ENCODE assay signal across 8 cellular contexts in the genomic region with DNA sequence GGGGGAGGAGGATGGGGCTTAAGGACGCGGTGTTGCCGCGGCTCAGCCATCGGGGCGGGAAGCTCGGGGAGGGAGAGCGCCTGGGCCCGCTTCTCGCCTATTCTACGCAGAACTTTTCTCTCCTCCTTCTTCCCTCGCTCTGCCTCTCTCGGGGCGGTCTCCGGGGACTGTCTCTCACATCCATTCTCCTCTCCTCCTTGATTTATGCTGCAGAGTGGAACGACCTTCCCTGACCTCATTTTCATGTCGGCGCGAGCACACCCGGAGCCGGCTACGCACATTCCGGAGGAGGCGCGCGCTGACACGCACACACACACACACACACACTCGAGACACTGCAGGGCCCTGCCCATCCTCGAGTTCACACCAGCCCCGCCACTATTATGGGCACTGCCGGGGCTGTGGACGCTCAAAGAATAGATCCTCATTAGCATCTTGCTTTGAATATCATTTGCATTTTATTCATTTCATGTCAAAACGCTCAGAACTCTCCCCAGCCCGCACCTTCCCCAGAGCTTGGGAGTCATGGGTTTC. TPM values are rescaled to one million over a fixed set of nuclear protein-coding genes. Genes with fewer than 3 reads are reported as not detected.
DNase-seq lines count a peak whose midpoint lies in the region; ATAC-seq and TF ChIP-seq lines count a peak whose summit lies in the region.

No MANE protein-coding gene starts in this region.

- H3K27me3 ChIP-seq in brain microvascular endothelial cell (replicated peaks) (peaks cover 64% of the 10 kb centered on the region), upper lobe of left lung (peaks cover 0 to 62% (median 32%) of the 10 kb centered on the region in 4 donors)

- peak; percentile 41 for DNase-seq in stimulated activated CD4-positive, alpha-beta T cell treated with anti-CD3 and anti-CD28 coated beads, Interleukin-4, amount 100 ng/mL, for 1 hour
- no peak for DNase-seq in stimulated activated CD4-positive, alpha-beta T cell treated with anti-CD3 and anti-CD28 coated beads, Interleukin-1b, Interleukin-23, amount 100 ng/mL, for 48 hours
- DNase-seq in brain microvascular endothelial cell, result no peak
- peak in 1 of 2 donors; percentile 72 for DNase-seq in upper lobe of left lung
- no peak for DNase-seq in GM19240 (ENCODE audit: insufficient read length, low spot score)

- H3K27ac ChIP-seq in brain microvascular endothelial cell, result no peak overlapping the region
- H3K27ac ChIP-seq in mesodermal cell (ENCODE audit: low read depth, low read length, severe bottlenecking), result no peak overlapping the region
- no peak overlapping the region for H3K27ac ChIP-seq in upper lobe of left lung

- H3K9me3 ChIP-seq in mesodermal cell (ENCODE audit: control insufficient read depth, low read length) (no peaks in the 10 kb centered on the region), upper lobe of left lung (no peaks in the 10 kb centered on the region)

- WGBS in mesodermal cell (ENCODE audit: insufficient coverage in 2 of 2), 2 experiments, result 1% methylated on average over 28 of the region's 34 CpGs
- WGBS in upper lobe of left lung, 2 donors, result 1 to 3% methylated on average over 22 to 32 of the region's 34 CpGs

- TF ChIP-seq EP300 in upper lobe of left lung (IDR thresholded peaks at IDR 0.05), result no peak

- H3K4me3 ChIP-seq in brain microvascular endothelial cell (ENCODE audit: low read depth, low read length) (peak overlapping the region; percentile 34), mesodermal cell (ENCODE audit: extremely low read depth, insufficient read depth, low read length, poor library complexity, severe bottlenecking) (peak overlapping the region; percentile 27), upper lobe of left lung (peak overlapping the region in 3 of 4 donors; percentile 17 to 40 (median 32))

- H3K36me3 ChIP-seq in brain microvascular endothelial cell (replicated peaks), result no peaks in the 10 kb centered on the region
- H3K36me3 ChIP-seq in mesodermal cell (ENCODE audit: control insufficient read depth, insufficient read depth, low read length), result no peaks in the 10 kb centered on the region
- H3K36me3 ChIP-seq in upper lobe of left lung, result no peaks in the 10 kb centered on the region

- H3K4me1 ChIP-seq in mesodermal cell (ENCODE audit: control insufficient read depth, insufficient read depth, low read length, poor library complexity, severe bottlenecking) (peaks cover 45% of the 10 kb centered on the region), upper lobe of left lung (peaks cover 33 to 55% (median 37%) of the 10 kb centered on the region in 4 donors)

- in situ Hi-C loops in brain microvascular endothelial cell (cut with HindIII; ENCODE audit: low pct_ligation_motif_present, low sequenced_read_pairs), result no loop called here

- TF ChIP-seq POLR2A in upper lobe of left lung (IDR thresholded peaks at IDR 0.05), result no peak

- peak; percentile 38 to 44 for ATAC-seq in upper lobe of left lung (ENCODE audit: low FRiP score in 2 of 2)
- no peak for ATAC-seq in HG03095 (IDR thresholded peaks at IDR 0.05; ENCODE audit: unreplicated experiment)
- no peak for ATAC-seq in GM18519 (IDR thresholded peaks at IDR 0.05; ENCODE audit: low FRiP score, unreplicated experiment)

- no peak for TF ChIP-seq CTCF in brain microvascular endothelial cell (IDR thresholded peaks at IDR 0.05; ENCODE audit: low read depth, low read length, missing control alignments)
- no peak for TF ChIP-seq CTCF in upper lobe of left lung (IDR thresholded peaks at IDR 0.05)

RNA-seq across cellular contexts. Expression of gene NCR2, which starts 36.7 kb away (rescaled TPM):
- polyA plus RNA-seq in mesodermal cell (2013, experiment 1 of 2), result not detected
- polyA plus RNA-seq in mesodermal cell (2013, experiment 2 of 2), result not detected
- not detected for total RNA-seq in upper lobe of left lung

Comparison
In these comparisons a context has a peak if more than half of its experiments do, and no peak if none do; other contexts are left out.
1. ATAC-seq: peak in upper lobe of left lung (2 of 2); none in HG03095 (single experiment) and GM18519 (single experiment).
2. Peak in every context shown above with its lines, with median percentiles within 50 percentile points of each other: H3K4me3 ChIP-seq.